ENCODE assay signal across 9 cellular contexts in the genomic region with DNA sequence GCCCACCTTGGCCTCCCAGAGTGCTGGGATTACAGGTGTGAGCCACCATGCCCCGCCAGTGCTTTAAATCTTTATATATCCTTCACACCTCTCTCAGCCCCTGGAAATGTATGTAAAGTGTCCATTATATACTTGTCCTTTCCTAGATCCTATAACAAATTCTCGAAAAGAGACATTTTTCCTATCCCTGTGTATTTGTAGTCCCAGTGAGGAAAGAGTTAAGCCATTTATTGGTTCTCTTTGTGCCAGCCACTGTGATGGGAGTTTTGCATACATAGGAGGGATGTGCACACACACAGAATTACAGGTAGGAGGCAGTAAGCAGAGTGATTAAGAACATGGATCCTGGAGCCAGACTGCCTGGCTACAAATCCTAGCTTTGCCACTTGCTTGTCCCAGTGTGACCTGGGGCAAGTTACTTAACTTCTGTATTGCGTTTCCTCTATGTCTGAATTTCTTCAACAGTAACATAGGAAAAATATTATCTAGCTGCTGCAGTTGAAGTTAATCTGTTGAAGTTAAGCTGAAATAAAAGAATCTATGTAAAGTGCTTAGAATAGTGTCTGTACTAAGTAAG. TPM values are rescaled to one million over a fixed set of nuclear protein-coding genes. Genes with fewer than 3 reads are reported as not detected.
DNase-seq lines count a peak whose midpoint lies in the region; ATAC-seq and TF ChIP-seq lines count a peak whose summit lies in the region.
"Had no signal": no experiment of that assay in that cellular context is flagged by ENCODE, and none has a peak within 500 bp of the region (broad histone marks: within the 10 kb centered on the region; RNA-seq: fewer than 3 reads in every experiment).

No MANE protein-coding gene starts in this region.

- no peaks in the 10 kb centered on the region for H3K9me3 ChIP-seq in testis

- intact Hi-C loops in Calu3 (cut with micrococcal nuclease; ENCODE audit: unreplicated experiment) (no loop called here), testis (cut with DNase I; ENCODE audit: low total_unique reads) (no loop called here)

- WGBS in testis, 2 donors = 80 to 96% methylated on average over 3 of the region's 3 CpGs

- H3K27me3 Mint-ChIP-seq in Calu3 (ENCODE audit: unreplicated experiment) = no peaks in the 10 kb centered on the region
- no peaks in the 10 kb centered on the region for H3K27me3 Mint-ChIP-seq in activated naive CD8-positive, alpha-beta T cell treated with anti-CD3 and anti-CD28 coated beads, Interleukin-2, amount 50 U/mL, for 24 hours
- no peaks in the 10 kb centered on the region for H3K27me3 Mint-ChIP-seq in naive B cell

- BruUV-seq in Calu3 (replicated peaks; lab: Mats Ljungman, UMichigan) = no TSS peak

- no peak overlapping the region for H3K4me3 ChIP-seq in testis

- TF ChIP-seq CTCF in Calu3 (IDR thresholded peaks at IDR 0.05; ENCODE audit: unreplicated experiment) (no peak), testis (IDR thresholded peaks at IDR 0.05) (no peak)

- no peak for TF ChIP-seq POLR2A in testis (IDR thresholded peaks at IDR 0.05)

- H3K4me1 Mint-ChIP-seq in Calu3 (ENCODE audit: low read depth, unreplicated experiment) (peaks cover 38% of the 10 kb centered on the region), naive B cell (peaks cover 51 to 60% (median 53%) of the 10 kb centered on the region in 3 donors)
- peaks cover 64% of the 10 kb centered on the region for H3K4me1 Mint-ChIP-seq in activated naive CD8-positive, alpha-beta T cell treated with anti-CD3 and anti-CD28 coated beads, Interleukin-2, amount 50 U/mL, for 24 hours

- peaks cover 7% of the 10 kb centered on the region for H3K4me1 ChIP-seq in testis

- H3K27ac ChIP-seq in testis = no peak overlapping the region

- DNase-seq in Calu3 (no peak), KBM-7 (peak; percentile 32), naive B cell (no peak), testis (no peak)
- DNase-seq in activated naive CD8-positive, alpha-beta T cell treated with anti-CD3 and anti-CD28 coated beads, Interleukin-2, amount 50 U/mL, for 24 hours = no peak
- DNase-seq in stimulated activated CD4-positive, alpha-beta T cell treated with anti-CD3 and anti-CD28 coated beads, Interleukin-2, amount 100 ng/mL, for 48 hours = no peak
- DNase-seq: NCI-H2029 had no signal

- H3K27ac Mint-ChIP-seq in Calu3 (ENCODE audit: unreplicated experiment) (peak overlapping the region; percentile 56), naive B cell (peak overlapping the region; percentile 81 to 100 (median 95))
- peak overlapping the region; percentile 82 for H3K27ac Mint-ChIP-seq in activated naive CD8-positive, alpha-beta T cell treated with anti-CD3 and anti-CD28 coated beads, Interleukin-2, amount 50 U/mL, for 24 hours

- H3K9me3 Mint-ChIP-seq in Calu3 (ENCODE audit: low read depth, unreplicated experiment) = no peaks in the 10 kb centered on the region
- H3K9me3 Mint-ChIP-seq in activated naive CD8-positive, alpha-beta T cell treated with anti-CD3 and anti-CD28 coated beads, Interleukin-2, amount 50 U/mL, for 24 hours = peaks cover 3% of the 10 kb centered on the region
- peaks cover 0 to 6% (median 0%) of the 10 kb centered on the region in 7 donors for H3K9me3 Mint-ChIP-seq in naive B cell

- H3K4me3 Mint-ChIP-seq in Calu3 (ENCODE audit: low read depth, unreplicated experiment) (no peak overlapping the region), naive B cell (peak overlapping the region in 6 of 8 donors; percentile 0 to 81 (median 29))
- H3K4me3 Mint-ChIP-seq in activated naive CD8-positive, alpha-beta T cell treated with anti-CD3 and anti-CD28 coated beads, Interleukin-2, amount 50 U/mL, for 24 hours = no peak overlapping the region

- H3K36me3 ChIP-seq in testis (ENCODE audit: low read depth, missing control alignments) = no peaks in the 10 kb centered on the region

- H3K36me3 Mint-ChIP-seq in Calu3 (ENCODE audit: insufficient read depth, unreplicated experiment) = peaks cover 26% of the 10 kb centered on the region
- H3K36me3 Mint-ChIP-seq in activated naive CD8-positive, alpha-beta T cell treated with anti-CD3 and anti-CD28 coated beads, Interleukin-2, amount 50 U/mL, for 24 hours (ENCODE audit: low read depth) = peaks cover 4% of the 10 kb centered on the region
- peaks cover 4 to 5% of the 10 kb centered on the region in 2 donors for H3K36me3 Mint-ChIP-seq in naive B cell

- CTCF ChIA-PET in Calu3 (lab: Charles Lee) = interaction anchor here (1.7 kb wide), 1 partner anchor 24 kb away, joined by 9 read pairs; no protein-coding TSS in a partner anchor

- no peaks in the 10 kb centered on the region for H3K27me3 ChIP-seq in testis

- in situ Hi-C loops in KBM-7 (cut with MboI; ENCODE audit: low pct_unique_long_range_greater_than_20kb, low sequenced_read_pairs) = no loop called here

- ATAC-seq in activated naive CD8-positive, alpha-beta T cell treated with anti-CD3 and anti-CD28 coated beads, Interleukin-2, amount 50 U/mL, for 24 hours = no peak
- no peak for ATAC-seq in naive B cell (ENCODE audit: low read depth in 2 of 2)
- ATAC-seq in HG02981 (IDR thresholded peaks at IDR 0.05; ENCODE audit: unreplicated experiment) = no peak
- ATAC-seq in GM21423 (IDR thresholded peaks at IDR 0.05; ENCODE audit: unreplicated experiment) = no peak

RNA-seq across cellular contexts. Expression of a gene that starts 2.1 kb away (rescaled TPM):
- total RNA-seq in Calu3 (2022) (35.3 and 42.2 TPM in 2 replicates), testis (10 to 100 TPM; 70.9 to 90.2 TPM)
- polyA plus RNA-seq in naive B cell (ENCODE audit: low read depth in 6 of 6) (10 to 100 TPM; 22.2 to 36.2 (median 22.8) TPM), testis (ENCODE audit: insufficient read depth, low read depth, low replicate concordance) (33.5 TPM)

RNA-seq across cellular contexts. Expression of a gene that starts 10.5 kb away (rescaled TPM):
- total RNA-seq in Calu3 (2022) = 4.5 and 7.5 TPM in 2 replicates
- not detected for polyA plus RNA-seq in naive B cell (ENCODE audit: low read depth in 6 of 6)
- total RNA-seq in testis = 10 to 100 TPM in 1 of 2 donors, 1 to 10 TPM in 1; 3.6 to 10.5 TPM
- polyA plus RNA-seq in testis (ENCODE audit: insufficient read depth, low read depth, low replicate concordance) = 5.4 TPM

RNA-seq across cellular contexts. Expression of a gene that starts 26.1 kb away (rescaled TPM):
- total RNA-seq in Calu3 (2022) = 18.6 and 19.7 TPM in 2 replicates
- polyA plus RNA-seq in naive B cell (ENCODE audit: low read depth in 6 of 6) = 10 to 100 TPM; 20.4 to 38.5 (median 29.3) TPM
- total RNA-seq in testis = 10 to 100 TPM; 22.5 to 24.6 TPM
- polyA plus RNA-seq in testis (ENCODE audit: insufficient read depth, low read depth, low replicate concordance) = 19.2 TPM

RNA-seq across cellular contexts. Expression of a gene that starts 26.1 kb away (rescaled TPM):
- total RNA-seq in Calu3 (2022) = 35.9 and 40.2 TPM in 2 replicates
- 1 to 10 TPM in 5 of 6 donors, under 1 TPM in 1; 0.83 to 2.4 (median 1.3) TPM for polyA plus RNA-seq in naive B cell (ENCODE audit: low read depth in 6 of 6)
- 10 to 100 TPM; 25.0 to 27.6 TPM for total RNA-seq in testis
- polyA plus RNA-seq in testis (ENCODE audit: insufficient read depth, low read depth, low replicate concordance) = 20.1 TPM

RNA-seq across cellular contexts. Expression of a gene that starts 31.1 kb away (rescaled TPM):
- 38.3 and 40.4 TPM in 2 replicates for total RNA-seq in Calu3 (2022)
- polyA plus RNA-seq in naive B cell (ENCODE audit: low read depth in 6 of 6) = 100 to 1,000 TPM; 238 to 289 (median 254) TPM
- 10 to 100 TPM; 27.5 to 32.1 TPM for total RNA-seq in testis
- 45.6 TPM for polyA plus RNA-seq in testis (ENCODE audit: insufficient read depth, low read depth, low replicate concordance)

Comparison
In these comparisons a context has a peak if more than half of its experiments do, and no peak if none do; other contexts are left out.
1. H3K4me3 Mint-ChIP-seq: peak in naive B cell (6 of 8); none in Calu3 (single experiment) and activated naive CD8-positive, alpha-beta T cell treated with anti-CD3 and anti-CD28 coated beads, Interleukin-2, amount 50 U/mL, for 24 hours (single experiment).
2. Peak in every context shown above with its lines, with median percentiles within 50 percentile points of each other: H3K27ac Mint-ChIP-seq.